21 cellular contexts compared by ENCODE assay signal in genomic region chr6:84066536-84066935, GRCh38. TPM values are rescaled to one million over a fixed set of nuclear protein-coding genes. Genes with fewer than 3 reads are reported as not detected.
DNase-seq lines count a peak whose midpoint lies in the region; ATAC-seq, FAIRE-seq and TF ChIP-seq lines count a peak whose summit lies in the region.
"Had no signal": no experiment of that assay in that cellular context is flagged by ENCODE, and none has a peak within 500 bp of the region (broad histone marks: within the 10 kb centered on the region; RNA-seq: fewer than 3 reads in every experiment).

No MANE protein-coding gene starts in this region.

- TF ChIP-seq CTCF in bronchial epithelial cell (IDR thresholded peaks at IDR 0.05; ENCODE audit: insufficient read depth, low read length, severe bottlenecking), result no peak
- TF ChIP-seq CTCF in keratinocyte (optimal IDR thresholded peaks at IDR 0.05 in 1 of 3, IDR thresholded peaks at IDR 0.05 in 1 of 3, conservative IDR thresholded peaks at IDR 0.05 in 1 of 3; ENCODE audit: extremely low read depth in 1 of 3, insufficient read depth in 2 of 3, low read length in 3 of 3), result no peak
- no peak for TF ChIP-seq CTCF in osteocyte (IDR thresholded peaks at IDR 0.05)

- H3K36me3 ChIP-seq in bronchial epithelial cell (ENCODE audit: control insufficient read depth, insufficient read depth, low read length) (no peaks in the 10 kb centered on the region), keratinocyte (ENCODE audit: control insufficient read depth in 2 of 2, extremely low read depth in 1 of 2, insufficient read depth in 2 of 2, low read length in 2 of 2) (no peaks in the 10 kb centered on the region)
- H3K36me3 ChIP-seq: SJSA1 had no signal

- H3K9me3 Mint-ChIP-seq in osteocyte (ENCODE audit: unreplicated experiment), result peaks cover 11% of the 10 kb centered on the region
- H3K9me3 Mint-ChIP-seq in activated T-helper 17 cell treated with anti-CD3 and anti-CD28 coated beads, Interleukin-2, amount 50 U/mL, for 72 hours, result no peaks in the 10 kb centered on the region

- no peaks in the 10 kb centered on the region for H3K79me2 ChIP-seq in keratinocyte (ENCODE audit: control insufficient read depth, insufficient read depth, low read length)

- dilution Hi-C loops in keratinocyte (cut with MboI; ENCODE audit: extremely low pct_ligation_motif_present, low sequenced_read_pairs), result no loop called here

- H3K4me3 Mint-ChIP-seq in osteocyte (ENCODE audit: unreplicated experiment), result no peak overlapping the region
- no peak overlapping the region for H3K4me3 Mint-ChIP-seq in activated T-helper 17 cell treated with anti-CD3 and anti-CD28 coated beads, Interleukin-2, amount 50 U/mL, for 72 hours
- H3K4me3 Mint-ChIP-seq: GM23338, H9 had no signal

- H4K20me1 ChIP-seq in keratinocyte (ENCODE audit: control insufficient read depth, extremely low read depth, insufficient read depth, low read length), result no peaks in the 10 kb centered on the region

- peaks cover 7% of the 10 kb centered on the region for H3K36me3 Mint-ChIP-seq in osteocyte (ENCODE audit: unreplicated experiment)
- H3K36me3 Mint-ChIP-seq in activated T-helper 17 cell treated with anti-CD3 and anti-CD28 coated beads, Interleukin-2, amount 50 U/mL, for 72 hours (ENCODE audit: low read depth), result no peaks in the 10 kb centered on the region

- H3K4me2 ChIP-seq in keratinocyte (ENCODE audit: control insufficient read depth, extremely low read depth, insufficient read depth, low read depth, low read length), result peak overlapping the region; percentile 31
- H3K4me2 ChIP-seq: GM23338 had no signal

- no peaks in the 10 kb centered on the region for H3K9me3 ChIP-seq in keratinocyte (ENCODE audit: control insufficient read depth, low read depth, low read length)
- H3K9me3 ChIP-seq: SJSA1 had no signal

- H3K9me1 ChIP-seq in keratinocyte (ENCODE audit: control insufficient read depth, extremely low read depth, insufficient read depth, low read length), result no peaks in the 10 kb centered on the region

- DNase-seq in M059J (ENCODE audit: low read depth), result peak; percentile 41
- peak; percentile 20 for DNase-seq in bronchial epithelial cell (ENCODE audit: low read depth)
- DNase-seq in keratinocyte (ENCODE audit: low read depth, low spot score), result no peak
- no peak for DNase-seq in osteocyte (ENCODE audit: extremely low spot score, unreplicated experiment)
- DNase-seq in urothelium cell line (ENCODE audit: low spot score), result no peak
- DNase-seq: Calu3; DND-41; H9; Kasumi-1; NCI-H1105; NCI-H187 treated with DMSO at 0.1 percent for 48 hours; NCI-H446; NCI-H524 treated with DMSO at 0.1 percent for 48 hours; NK-92 treated with Interleukin-12 subunit alpha and Interleukin-12 subunit beta, amount 100 ng/mL, for 24 hours had no signal

- no peaks in the 10 kb centered on the region for H3K27me3 ChIP-seq in bronchial epithelial cell (ENCODE audit: control insufficient read depth, insufficient read depth, low read length)
- no peaks in the 10 kb centered on the region for H3K27me3 ChIP-seq in keratinocyte (ENCODE audit: control insufficient read depth, extremely low read depth, insufficient read depth, low read length)
- H3K27me3 ChIP-seq: SJSA1 had no signal

- H3K27ac Mint-ChIP-seq in osteocyte (ENCODE audit: unreplicated experiment), result peak overlapping the region; percentile 94
- H3K27ac Mint-ChIP-seq in activated T-helper 17 cell treated with anti-CD3 and anti-CD28 coated beads, Interleukin-2, amount 50 U/mL, for 72 hours, result no peak overlapping the region
- H3K27ac Mint-ChIP-seq: GM23338, H9 had no signal

- peaks cover 28% of the 10 kb centered on the region for H3K4me1 Mint-ChIP-seq in osteocyte (ENCODE audit: unreplicated experiment)
- no peaks in the 10 kb centered on the region for H3K4me1 Mint-ChIP-seq in activated T-helper 17 cell treated with anti-CD3 and anti-CD28 coated beads, Interleukin-2, amount 50 U/mL, for 72 hours

- no peak overlapping the region for H3K9ac ChIP-seq in keratinocyte (ENCODE audit: control insufficient read depth, extremely low read depth, insufficient read depth, low read length)

- ATAC-seq in GM21367 (IDR thresholded peaks at IDR 0.05; ENCODE audit: unreplicated experiment), result no peak
- no peak for ATAC-seq in activated T-helper 17 cell treated with anti-CD3 and anti-CD28 coated beads, Interleukin-2, amount 50 U/mL, for 72 hours (replicated peaks)
- ATAC-seq: GM23338, HepG2, Right ventricle myocardium inferior had no signal

- H3K27me3 Mint-ChIP-seq in osteocyte (ENCODE audit: unreplicated experiment), result peaks cover 4% of the 10 kb centered on the region
- peaks cover 8% of the 10 kb centered on the region for H3K27me3 Mint-ChIP-seq in activated T-helper 17 cell treated with anti-CD3 and anti-CD28 coated beads, Interleukin-2, amount 50 U/mL, for 72 hours

- no peak for FAIRE-seq in bronchial epithelial cell (lab: Jason Lieb, UNC)
- FAIRE-seq in keratinocyte (lab: Jason Lieb, UNC), result no peak
- no peak for FAIRE-seq in urothelium cell line (lab: Jason Lieb, UNC)
- FAIRE-seq: GM19239, HepG2 had no signal

- H2AFZ ChIP-seq in keratinocyte (ENCODE audit: control insufficient read depth, low read length), result no peak overlapping the region
- H2AFZ ChIP-seq: GM23338 had no signal

- H3K4me3 ChIP-seq in bronchial epithelial cell (ENCODE audit: low read depth, low read length) (no peak overlapping the region), keratinocyte (ENCODE audit: control insufficient read depth in 2 of 3, extremely low read depth in 1 of 3, insufficient read depth in 2 of 3, low read depth in 1 of 3, low read length in 3 of 3) (peak overlapping the region in 1 of 3 experiments; percentile 26)
- H3K4me3 ChIP-seq: GM23338, SJSA1 had no signal

- H3K4me1 ChIP-seq in keratinocyte (ENCODE audit: control insufficient read depth, extremely low read depth, insufficient read depth, low read length), result peaks cover 9% of the 10 kb centered on the region
- H3K4me1 ChIP-seq: SJSA1 had no signal

- H3K27ac ChIP-seq in keratinocyte (ENCODE audit: control insufficient read depth, insufficient read depth, low read length), result no peak overlapping the region
- H3K27ac ChIP-seq: SJSA1 had no signal

RNA-seq across cellular contexts. Expression of gene MRAP2, which starts 33.0 kb away (rescaled TPM):
- total RNA-seq in M059J (2014; rRNA removed; shearing (Covaris generic)), result 0.05 and 0.12 TPM in 2 replicates
- total RNA-seq in bronchial epithelial cell, result 0.13 and 0.26 TPM in 2 replicates
- 2.4 to 4.1 TPM (median 3.0 TPM) in 3 replicates for polyA plus RNA-seq in keratinocyte
- polyA plus RNA-seq in keratinocyte (2011; ENCODE audit: low read depth), result 0.12 TPM
- 3.3 and 6.2 TPM in 2 replicates for polyA plus RNA-seq in keratinocyte (2011; cell fraction: cytosol; rRNA removed)
- 2.6 and 2.8 TPM in 2 replicates for polyA plus RNA-seq in keratinocyte (2011; cell fraction: nucleus; rRNA removed)
- 0.37 and 1.8 TPM in 2 replicates for polyA plus RNA-seq in keratinocyte (2012; ENCODE audit: low replicate concordance)
- polyA minus RNA-seq in keratinocyte, result 0.62 to 3.6 TPM (median 3.1 TPM) in 3 replicates
- 2.1 TPM for polyA minus RNA-seq in keratinocyte (2011; cell fraction: cytosol; rRNA and poly(A)+ RNA removed)
- 0.74 and 1.5 TPM in 2 replicates for polyA minus RNA-seq in keratinocyte (2011; cell fraction: nucleus; rRNA and poly(A)+ RNA removed)
- total RNA-seq in osteocyte, result 9.2 and 10.7 TPM in 2 replicates
- total RNA-seq in activated T-helper 17 cell treated with anti-CD3 and anti-CD28 coated beads, Interleukin-2, amount 50 U/mL, for 72 hours, result under 1 TPM in 1 of 2 donors, not detected in 1; 0.11 TPM
- total RNA-seq: Right ventricle myocardium inferior, SJSA1 had no signal

Comparison
In these comparisons a context has a peak if more than half of its experiments do, and no peak if none do; other contexts are left out.
1. DNase-seq: peak in M059J (single experiment) and bronchial epithelial cell (single experiment); none in keratinocyte (single experiment), osteocyte (single experiment) and urothelium cell line (single experiment).